In genomic region chr17:14061666-14062560, GRCh38 we compare ENCODE assay signal across 11 cellular contexts. TPM values are rescaled to one million over a fixed set of nuclear protein-coding genes. Genes with fewer than 3 reads are reported as not detected.
A peak's percentile ranks its signal among the peaks of the same experiment; 100 is the strongest.
DNase-seq lines count a peak whose midpoint lies in the region; ATAC-seq and TF ChIP-seq lines count a peak whose summit lies in the region.
"Had no signal": no experiment of that assay in that cellular context is flagged by ENCODE, and none has a peak within 500 bp of the region (broad histone marks: within the 10 kb centered on the region; RNA-seq: fewer than 3 reads in every experiment).

No MANE protein-coding gene starts in this region.

- peak; percentile 80 for ATAC-seq in omental fat pad (ENCODE audit: low FRiP score)
- ATAC-seq: activated CD8-positive, alpha-beta T cell treated with anti-CD3 and anti-CD28 coated beads, Interleukin-2, amount 10 ng/mL, durations not matched to agents 7 days and 5 days had no signal

- DNase-seq in EL, result peak; percentile 93
- DNase-seq in RPMI7951 (ENCODE audit: low read depth), result peak; percentile 76
- DNase-seq in fibroblast of gingiva (ENCODE audit: low read depth), result peak; percentile 91
- no peak for DNase-seq in omental fat pad (ENCODE audit: low spot score)
- DNase-seq in NCI-H446 (lab: John Stamatoyannopoulos, UW), result no peak
- no peak for DNase-seq in NCI-H1694 (lab: John Stamatoyannopoulos, UW)
- no peak for DNase-seq in activated gamma-delta T cell treated with Interleukin-2 at 50 U/mL for 16 hours
- no peak for DNase-seq in activated CD8-positive, alpha-beta memory T cell treated with anti-CD3 and anti-CD28 coated beads, Interleukin-2, amount 50 U/mL, for 48 hours
- DNase-seq: activated CD8-positive, alpha-beta T cell treated with anti-CD3 and anti-CD28 coated beads, Interleukin-2, amount 10 ng/mL, durations not matched to agents 7 days and 5 days; DMS 273 treated with DMSO at 0.1 percent for 48 hours; dorsolateral prefrontal cortex had no signal

- no peak for TF ChIP-seq CTCF in omental fat pad (IDR thresholded peaks at IDR 0.05)

RNA-seq across cellular contexts. Expression of gene COX10, which starts 7.4 kb away (rescaled TPM):
- 18.0 and 19.3 TPM in 2 replicates for total RNA-seq in RPMI7951 (2014; rRNA removed; shearing (Covaris generic))
- total RNA-seq in omental fat pad, result 10 to 100 TPM; 15.4 to 28.8 (median 24.8) TPM

Comparison
In these comparisons a context has a peak if more than half of its experiments do, and no peak if none do; other contexts are left out.
1. DNase-seq: peak in EL (single experiment), RPMI7951 (single experiment) and fibroblast of gingiva (single experiment); none in omental fat pad (single experiment), NCI-H446 (0 of 2), NCI-H1694 (single experiment), activated gamma-delta T cell treated with Interleukin-2 at 50 U/mL for 16 hours (single experiment) and activated CD8-positive, alpha-beta memory T cell treated with anti-CD3 and anti-CD28 coated beads, Interleukin-2, amount 50 U/mL, for 48 hours (single experiment).